Comparison of ENCODE assay signal across 1 cellular context in genomic region chr6:26216015-26216885, GRCh38.
TF ChIP-seq lines count a peak whose summit lies in the region.

No MANE protein-coding gene starts in this region.

TF ChIP-seq in HepG2, 621 proteins besides CTCF, POLR2A, EP300 and RAD21 (continued from another document and continues in another):
- no peak for TF ChIP-seq IRF9 (CRISPR knock-in tag; IDR thresholded peaks at IDR 0.05; ENCODE audit: borderline replicate concordance)
- peak; percentile 8 for TF ChIP-seq HOXA5 (CRISPR knock-in tag; IDR thresholded peaks at IDR 0.05)
- TF ChIP-seq GLMP (CRISPR knock-in tag; IDR thresholded peaks at IDR 0.05; ENCODE audit: borderline replicate concordance): 0 out of 2 replicates have a peak, but pooled peaks have one; percentile 82
- TF ChIP-seq GMEB2 (CRISPR knock-in tag; IDR thresholded peaks at IDR 0.05; ENCODE audit: low read depth): no peak; the same call in 1 of the 2 replicates
- no peak for TF ChIP-seq FUBP1 (CRISPR knock-in tag; IDR thresholded peaks at IDR 0.05; ENCODE audit: borderline replicate concordance)
- TF ChIP-seq ARID3A (IDR thresholded peaks at IDR 0.05; ENCODE audit: low read depth, low read length): peak; percentile 56; the same call in 1 of the 2 replicates
- TF ChIP-seq CREM (IDR thresholded peaks at IDR 0.05): peak; percentile 76
- no peak for TF ChIP-seq CREM (CRISPR knock-in tag; IDR thresholded peaks at IDR 0.05)
- TF ChIP-seq ZBTB25 (CRISPR knock-in tag; IDR thresholded peaks at IDR 0.05): no peak; the same call in 1 of the 2 replicates
- no peak; the same call in 1 of the 2 replicates for TF ChIP-seq NR2C2 (CRISPR knock-in tag; IDR thresholded peaks at IDR 0.05; ENCODE audit: borderline replicate concordance)
- peak; percentile 88 for TF ChIP-seq SRF (IDR thresholded peaks at IDR 0.05; ENCODE audit: low read depth, low read length)
- TF ChIP-seq AKNA (CRISPR knock-in tag; IDR thresholded peaks at IDR 0.05; ENCODE audit: borderline replicate concordance): no peak; the same call in 1 of the 2 replicates
- no peak; the same call in 1 of the 2 replicates for TF ChIP-seq NCOA2 (CRISPR knock-in tag; IDR thresholded peaks at IDR 0.05)
- TF ChIP-seq ZFP82 (CRISPR knock-in tag; IDR thresholded peaks at IDR 0.05; ENCODE audit: borderline replicate concordance): 0 out of 2 replicates have a peak, but pooled peaks have one; percentile 19
- TF ChIP-seq POGZ (CRISPR knock-in tag; IDR thresholded peaks at IDR 0.05): no peak
- TF ChIP-seq ZNF839 (CRISPR knock-in tag; IDR thresholded peaks at IDR 0.05; ENCODE audit: borderline replicate concordance): peak; percentile 29; the same call in 1 of the 2 replicates
- TF ChIP-seq ZNF615 (CRISPR knock-in tag; IDR thresholded peaks at IDR 0.05; ENCODE audit: borderline replicate concordance): no peak; the same call in 1 of the 2 replicates
- TF ChIP-seq AGO2 (optimal IDR thresholded peaks at IDR 0.05; ENCODE audit: low read depth, low read length): peak; percentile 59
- TF ChIP-seq ZBTB10 (CRISPR knock-in tag; IDR thresholded peaks at IDR 0.05; ENCODE audit: borderline replicate concordance): no peak
- peak; percentile 73 for TF ChIP-seq ZHX1 (CRISPR knock-in tag; IDR thresholded peaks at IDR 0.05; ENCODE audit: low read depth)
- TF ChIP-seq ZFP62 (CRISPR knock-in tag; IDR thresholded peaks at IDR 0.05): no peak
- no peak; the same call in 1 of the 2 replicates for TF ChIP-seq ARID5B (CRISPR knock-in tag; IDR thresholded peaks at IDR 0.05)
- peak; percentile 67 for TF ChIP-seq ZNF563 (CRISPR knock-in tag; IDR thresholded peaks at IDR 0.05)
- no peak for TF ChIP-seq HDAC6 (IDR thresholded peaks at IDR 0.05; ENCODE audit: low read depth, low read length)
- no peak for TF ChIP-seq ZFAT (CRISPR knock-in tag; conservative IDR thresholded peaks at IDR 0.05)
- TF ChIP-seq LBX2 (CRISPR knock-in tag; IDR thresholded peaks at IDR 0.05; ENCODE audit: borderline replicate concordance): no peak; the same call in 1 of the 2 replicates
- TF ChIP-seq ASH2L (IDR thresholded peaks at IDR 0.05; ENCODE audit: insufficient read length, low read depth, low read length): peak; percentile 54
